Comparison of ENCODE assay signal across 8 cellular contexts in genomic region chr7:150898475-150899011, GRCh38. TPM values are rescaled to one million over a fixed set of nuclear protein-coding genes. Genes with fewer than 3 reads are reported as not detected.
DNase-seq lines count a peak whose midpoint lies in the region; ATAC-seq and TF ChIP-seq lines count a peak whose summit lies in the region.

No MANE protein-coding gene starts in this region.

- no peaks in the 10 kb centered on the region for H4K20me1 ChIP-seq in OCI-LY7 (ENCODE audit: insufficient read depth, low read length)

- H3K9me2 ChIP-seq in OCI-LY7 (ENCODE audit: insufficient read depth, low read length), result no peaks in the 10 kb centered on the region

- H3K9me3 Mint-ChIP-seq in naive thymus-derived CD8-positive, alpha-beta T cell, result peaks cover 0 to 6% (median 3%) of the 10 kb centered on the region in 9 donors
- H3K9me3 Mint-ChIP-seq in stimulated activated naive B cell treated with anti-CD40 and anti-IgM and Interleukin-4, amounts not matched to agents 10 μg/mL and 1 μg/mL and 100 μg/mL, for 72 hours, result peaks cover 4 to 6% of the 10 kb centered on the region in 2 donors

- H3K4me2 ChIP-seq in OCI-LY7 (ENCODE audit: low read length), result peak overlapping the region; percentile 86

- WGBS in esophagus muscularis mucosa, result 24% methylated on average over 10 of the region's 22 CpGs

- H3K9me3 ChIP-seq in AG04450 (ENCODE audit: control insufficient read depth, insufficient read depth, low read length), result peaks cover 3% of the 10 kb centered on the region; the same call in 1 of the 2 replicates
- peaks cover 7% of the 10 kb centered on the region; the same call in 1 of the 2 replicates for H3K9me3 ChIP-seq in OCI-LY7 (ENCODE audit: low read length)
- H3K9me3 ChIP-seq in esophagus muscularis mucosa, result peaks cover 0 to 7% (median 0%) of the 10 kb centered on the region in 4 donors

- H3K36me3 ChIP-seq in OCI-LY7 (ENCODE audit: insufficient read depth, low read length) (no peaks in the 10 kb centered on the region; the same call in 1 of the 2 replicates), esophagus muscularis mucosa (no peaks in the 10 kb centered on the region)

- CTCF ChIA-PET in AG04450 (lab: Charles Lee), result interaction anchor here (0.5 to 2.6 kb wide), 44 partner anchors 9 to 542 kb away, joined by 3 to 46 read pairs (median 6); partner anchors contain the start of gene NOS3
- CTCF ChIA-PET in OCI-LY7 (lab: Charles Lee; ENCODE audit: unreplicated experiment), result interaction anchor here (0.6 to 1.4 kb wide), 7 partner anchors 10 to 1238 kb away, joined by 3 to 4 read pairs (median 4); no protein-coding TSS in a partner anchor

- ATAC-seq in GM18505 (IDR thresholded peaks at IDR 0.05; ENCODE audit: unreplicated experiment) (peak; percentile 64), HG03520 (IDR thresholded peaks at IDR 0.05; ENCODE audit: unreplicated experiment) (peak; percentile 58)
- ATAC-seq in naive thymus-derived CD8-positive, alpha-beta T cell, result peak; percentile 83 to 94
- peak; percentile 82 for ATAC-seq in stimulated activated naive B cell treated with anti-CD40 and anti-IgM and Interleukin-4, amounts not matched to agents 10 μg/mL and 1 μg/mL and 100 μg/mL, for 72 hours (replicated peaks)

- H3K4me1 Mint-ChIP-seq in naive thymus-derived CD8-positive, alpha-beta T cell, result peaks cover 3 to 15% (median 7%) of the 10 kb centered on the region in 4 donors
- peaks cover 22 to 25% of the 10 kb centered on the region in 2 donors for H3K4me1 Mint-ChIP-seq in stimulated activated naive B cell treated with anti-CD40 and anti-IgM and Interleukin-4, amounts not matched to agents 10 μg/mL and 1 μg/mL and 100 μg/mL, for 72 hours

- H3K36me3 Mint-ChIP-seq in naive thymus-derived CD8-positive, alpha-beta T cell, result peaks cover 0 to 7% (median 6%) of the 10 kb centered on the region in 3 donors
- no peaks in the 10 kb centered on the region for H3K36me3 Mint-ChIP-seq in stimulated activated naive B cell treated with anti-CD40 and anti-IgM and Interleukin-4, amounts not matched to agents 10 μg/mL and 1 μg/mL and 100 μg/mL, for 72 hours

- H3K27ac ChIP-seq in AG04450 (ENCODE audit: low read depth, low read length) (no peak overlapping the region), OCI-LY7 (ENCODE audit: low read depth, low read length, poor library complexity, severe bottlenecking) (peak overlapping the region; percentile 96), esophagus muscularis mucosa (replicated peaks in 1 of 4) (no peak overlapping the region)

- no peak overlapping the region for H3K27ac Mint-ChIP-seq in naive thymus-derived CD8-positive, alpha-beta T cell
- H3K27ac Mint-ChIP-seq in stimulated activated naive B cell treated with anti-CD40 and anti-IgM and Interleukin-4, amounts not matched to agents 10 μg/mL and 1 μg/mL and 100 μg/mL, for 72 hours, result no peak overlapping the region

- no peak for TF ChIP-seq EP300 in esophagus muscularis mucosa (IDR thresholded peaks at IDR 0.05)

- TF ChIP-seq POLR2A in GM18505 (IDR thresholded peaks at IDR 0.05; ENCODE audit: borderline replicate concordance, extremely low read depth, insufficient read depth, insufficient read length) (no peak), esophagus muscularis mucosa (IDR thresholded peaks at IDR 0.05; ENCODE audit: low read depth) (no peak)

- POLR2A ChIA-PET in AG04450 (lab: Yijun Ruan, JAX) (no interaction called here), OCI-LY7 (lab: Charles Lee) (interaction anchor here (0.8 to 1.3 kb wide), 6 partner anchors 11 to 92 kb away, joined by 3 to 5 read pairs (median 4); partner anchors contain the start of gene NOS3)
- POLR2A ChIA-PET in naive thymus-derived CD8-positive, alpha-beta T cell (lab: Charles Lee), result interaction anchor here (0.5 to 1.0 kb wide), 2 partner anchors 118 to 123 kb away, joined by 3 to 4 read pairs; no protein-coding TSS in a partner anchor

- H3K27me3 Mint-ChIP-seq in naive thymus-derived CD8-positive, alpha-beta T cell, result peaks cover 25 to 77% (median 55%) of the 10 kb centered on the region in 5 donors
- peaks cover 61 to 69% of the 10 kb centered on the region in 2 donors for H3K27me3 Mint-ChIP-seq in stimulated activated naive B cell treated with anti-CD40 and anti-IgM and Interleukin-4, amounts not matched to agents 10 μg/mL and 1 μg/mL and 100 μg/mL, for 72 hours

- peak; percentile 29 for DNase-seq in AG04450 (ENCODE audit: low read depth, low spot score)
- peak; percentile 80 for DNase-seq in OCI-LY7 (ENCODE audit: low spot score)
- DNase-seq in activated T-cell treated with anti-CD3 and anti-CD28 coated beads for 48 hours (ENCODE audit: low read depth), result peak; percentile 71
- peak; percentile 95 for DNase-seq in esophagus muscularis mucosa (ENCODE audit: extremely low spot score)
- peak; percentile 47 to 84 (median 73) for DNase-seq in naive thymus-derived CD8-positive, alpha-beta T cell
- peak; percentile 52 for DNase-seq in stimulated activated naive B cell treated with anti-CD40 and anti-IgM and Interleukin-4, amounts not matched to agents 10 μg/mL and 1 μg/mL and 100 μg/mL, for 72 hours

- intact Hi-C loops in OCI-LY7 (cut with micrococcal nuclease; ENCODE audit: unreplicated experiment) (loop anchor here (1.0 to 10.0 kb wide), 6 partner anchors 76 to 1026 kb away; partner anchors contain the start of genes AGAP3, ATP6V0E2, FASTK and REPIN1), esophagus muscularis mucosa (cut with DNase I) (loop anchor here (2.0 kb wide), 1 partner anchor 90 kb away; no protein-coding TSS in a partner anchor)

- peak overlapping the region; percentile 66 for H2AFZ ChIP-seq in OCI-LY7 (ENCODE audit: low read length)

- TF ChIP-seq CTCF in AG04450 (IDR thresholded peaks at IDR 0.05; ENCODE audit: low read depth, low read length), result peak; percentile 90
- TF ChIP-seq CTCF in OCI-LY7 (conservative IDR thresholded peaks at IDR 0.05; ENCODE audit: low read length), result peak; percentile 99
- TF ChIP-seq CTCF in esophagus muscularis mucosa (IDR thresholded peaks at IDR 0.05), result peak in 2 of 3 experiments; percentile 91 to 96

- H3K4me3 ChIP-seq in AG04450 (ENCODE audit: low read depth, low read length) (no peak overlapping the region), OCI-LY7 (ENCODE audit: low read depth, low read length, poor library complexity, severe bottlenecking) (peak overlapping the region; percentile 61), esophagus muscularis mucosa (no peak overlapping the region)

- H3K27me3 ChIP-seq in AG04450 (ENCODE audit: control insufficient read depth, insufficient read depth, low read length), result peaks cover 14% of the 10 kb centered on the region
- peaks cover 0 to 26% (median 0%) of the 10 kb centered on the region in 4 donors for H3K27me3 ChIP-seq in esophagus muscularis mucosa

- no peak overlapping the region for H3K4me3 Mint-ChIP-seq in naive thymus-derived CD8-positive, alpha-beta T cell
- no peak overlapping the region for H3K4me3 Mint-ChIP-seq in stimulated activated naive B cell treated with anti-CD40 and anti-IgM and Interleukin-4, amounts not matched to agents 10 μg/mL and 1 μg/mL and 100 μg/mL, for 72 hours

- H3K79me2 ChIP-seq in OCI-LY7 (ENCODE audit: insufficient read depth, low read depth, low read length), result no peaks in the 10 kb centered on the region

- H3K4me1 ChIP-seq in OCI-LY7 (ENCODE audit: insufficient read depth, low read length, poor library complexity, severe bottlenecking) (peaks cover 69% of the 10 kb centered on the region), esophagus muscularis mucosa (peaks cover 16 to 38% (median 35%) of the 10 kb centered on the region in 4 donors)

- BruUV-seq in OCI-LY7 (replicated peaks; lab: Mats Ljungman, UMichigan), result no TSS peak

RNA-seq across cellular contexts. Expression of gene AOC1, which starts 46.2 kb away (rescaled TPM):
- polyA plus RNA-seq in AG04450 (2011; rRNA removed), result not detected in 2 replicates
- polyA minus RNA-seq in AG04450 (2011; rRNA and poly(A)+ RNA removed), result not detected in 2 replicates
- not detected in 2 replicates for total RNA-seq in OCI-LY7 (2014; rRNA removed; shearing (Covaris generic))
- total RNA-seq in OCI-LY7 (2022), result not detected in 2 replicates
- under 1 TPM in 3 of 4 donors, not detected in 1; 0.23 to 0.45 (median 0.33) TPM for total RNA-seq in esophagus muscularis mucosa
- not detected for total RNA-seq in naive thymus-derived CD8-positive, alpha-beta T cell
- not detected for polyA plus RNA-seq in naive thymus-derived CD8-positive, alpha-beta T cell

Comparison
In these comparisons a context has a peak if more than half of its experiments do, and no peak if none do; other contexts are left out.
1. DNase-seq: peak in every context shown above with its lines; median percentile 95 in esophagus muscularis mucosa; 80 in OCI-LY7; 73 in naive thymus-derived CD8-positive, alpha-beta T cell; 71 in activated T-cell treated with anti-CD3 and anti-CD28 coated beads for 48 hours; 52 in stimulated activated naive B cell treated with anti-CD40 and anti-IgM and Interleukin-4, amounts not matched to agents 10 μg/mL and 1 μg/mL and 100 μg/mL, for 72 hours; 29 in AG04450.